In the genomic region with DNA sequence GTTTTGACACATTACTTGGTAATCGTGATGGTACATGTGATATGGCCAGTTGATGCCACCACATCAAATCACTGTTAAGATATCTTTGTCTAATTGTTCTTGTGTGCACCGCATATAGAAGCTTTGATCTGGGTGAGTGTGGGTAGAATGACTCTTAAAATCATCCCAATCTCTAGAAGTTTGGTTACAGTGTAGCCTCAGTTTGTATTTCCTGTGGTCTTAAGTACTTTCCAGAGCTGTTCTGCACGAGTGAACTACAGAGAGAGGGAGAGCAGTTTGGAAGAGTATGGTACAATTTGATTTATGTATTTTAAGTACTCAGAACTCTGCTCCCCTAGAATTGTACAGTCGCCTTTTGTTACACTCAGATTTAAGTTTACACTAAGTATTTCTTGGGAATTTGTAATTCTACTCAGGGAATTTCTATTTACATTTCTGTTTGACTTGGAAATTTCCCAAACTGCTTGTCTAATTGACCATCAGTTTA, we compare ENCODE assay signal across 1 cellular context.
TF ChIP-seq lines count a peak whose summit lies in the region.

No MANE protein-coding gene starts in this region.

TF ChIP-seq in HEK293, 187 proteins besides CTCF, POLR2A, EP300 and RAD21 (continued from another document):
- TF ChIP-seq, protein P1, sequence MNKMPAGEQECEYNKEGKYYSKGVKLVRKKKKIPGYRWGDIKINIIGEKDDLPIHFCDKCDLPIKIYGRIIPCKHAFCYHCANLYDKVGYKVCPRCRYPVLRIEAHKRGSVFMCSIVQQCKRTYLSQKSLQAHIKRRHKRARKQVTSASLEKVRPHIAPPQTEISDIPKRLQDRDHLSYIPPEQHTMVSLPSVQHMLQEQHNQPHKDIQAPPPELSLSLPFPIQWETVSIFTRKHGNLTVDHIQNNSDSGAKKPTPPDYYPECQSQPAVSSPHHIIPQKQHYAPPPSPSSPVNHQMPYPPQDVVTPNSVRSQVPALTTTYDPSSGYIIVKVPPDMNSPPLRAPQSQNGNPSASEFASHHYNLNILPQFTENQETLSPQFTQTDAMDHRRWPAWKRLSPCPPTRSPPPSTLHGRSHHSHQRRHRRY (tag by site-specific recombination; IDR thresholded peaks at IDR 0.05), result no peak
